ENCODE assay signal across 1 cellular context in genomic region chr9:12774861-12775367, GRCh38.
TF ChIP-seq lines count a peak whose summit lies in the region.

A gene with protein sequence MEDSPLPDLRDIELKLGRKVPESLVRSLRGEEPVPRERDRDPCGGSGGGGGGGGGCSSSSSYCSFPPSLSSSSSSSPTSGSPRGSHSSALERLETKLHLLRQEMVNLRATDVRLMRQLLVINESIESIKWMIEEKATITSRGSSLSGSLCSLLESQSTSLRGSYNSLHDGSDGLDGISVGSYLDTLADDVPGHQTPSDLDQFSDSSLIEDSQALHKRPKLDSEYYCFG (plus strand): TSS chr9:12775020. CDS start chr9:12775716, 696 bp downstream.

TF ChIP-seq in HepG2, 621 proteins besides CTCF, POLR2A, EP300 and RAD21 (continued from another document and continues in another):
- TF ChIP-seq RERE (CRISPR knock-in tag; IDR thresholded peaks at IDR 0.05; ENCODE audit: low read depth) (no peak), USF2 (IDR thresholded peaks at IDR 0.05; ENCODE audit: low read depth, low read length) (no peak), USF2 (CRISPR knock-in tag; IDR thresholded peaks at IDR 0.05; ENCODE audit: borderline replicate concordance) (no peak), ZSCAN31 (CRISPR knock-in tag; IDR thresholded peaks at IDR 0.05; ENCODE audit: low read depth) (no peak), ZFP1 (CRISPR knock-in tag; IDR thresholded peaks at IDR 0.05) (0 out of 2 replicates have a peak, but pooled peaks have one; percentile 20), ZNF713 (CRISPR knock-in tag; IDR thresholded peaks at IDR 0.05) (no peak), CSRNP2 (CRISPR knock-in tag; conservative IDR thresholded peaks at IDR 0.05; ENCODE audit: low read depth) (no peak), ZNF335 (CRISPR knock-in tag; IDR thresholded peaks at IDR 0.05) (no peak), TBP (CRISPR knock-in tag; IDR thresholded peaks at IDR 0.05) (no peak), SIN3B (IDR thresholded peaks at IDR 0.05; ENCODE audit: low read length) (no peak), GTF3A (CRISPR knock-in tag; conservative IDR thresholded peaks at IDR 0.05) (no peak), ZNF772 (CRISPR knock-in tag; IDR thresholded peaks at IDR 0.05) (no peak), KLF9 (CRISPR knock-in tag; IDR thresholded peaks at IDR 0.05; ENCODE audit: low read depth) (no peak), ZNF253 (CRISPR knock-in tag; IDR thresholded peaks at IDR 0.05; ENCODE audit: borderline replicate concordance) (no peak), ZNF10 (CRISPR knock-in tag; IDR thresholded peaks at IDR 0.05; ENCODE audit: borderline replicate concordance, low read depth) (no peak), SRY (CRISPR knock-in tag; IDR thresholded peaks at IDR 0.05) (no peak), ZFP62 (CRISPR knock-in tag; IDR thresholded peaks at IDR 0.05) (no peak), ZNF501 (CRISPR knock-in tag; IDR thresholded peaks at IDR 0.05) (no peak), ZBTB20 (CRISPR knock-in tag; IDR thresholded peaks at IDR 0.05; ENCODE audit: borderline replicate concordance, low read depth) (no peak), ZNF839 (CRISPR knock-in tag; IDR thresholded peaks at IDR 0.05; ENCODE audit: borderline replicate concordance) (no peak), LCORL (IDR thresholded peaks at IDR 0.05) (no peak), LCORL (CRISPR knock-in tag; IDR thresholded peaks at IDR 0.05) (no peak), MTERF4 (CRISPR knock-in tag; IDR thresholded peaks at IDR 0.05) (no peak), ZBTB34 (CRISPR knock-in tag; IDR thresholded peaks at IDR 0.05) (no peak), KMT2A (CRISPR knock-in tag; IDR thresholded peaks at IDR 0.05) (peak; percentile 40; the same call in 1 of the 2 replicates), ZFP41 (CRISPR knock-in tag; IDR thresholded peaks at IDR 0.05; ENCODE audit: borderline replicate concordance) (no peak), ZNF850 (CRISPR knock-in tag; conservative IDR thresholded peaks at IDR 0.05) (no peak), ZNF124 (CRISPR knock-in tag; IDR thresholded peaks at IDR 0.05) (no peak), ZNF510 (CRISPR knock-in tag; IDR thresholded peaks at IDR 0.05; ENCODE audit: low read depth) (no peak), HMG20A (CRISPR knock-in tag; IDR thresholded peaks at IDR 0.05; ENCODE audit: borderline replicate concordance) (0 out of 2 replicates have a peak, but pooled peaks have one; percentile 36), ZNF160 (CRISPR knock-in tag; IDR thresholded peaks at IDR 0.05) (no peak), ZFP36L1 (CRISPR knock-in tag; IDR thresholded peaks at IDR 0.05) (no peak; the same call in 1 of the 2 replicates), SKIL (CRISPR knock-in tag; IDR thresholded peaks at IDR 0.05; ENCODE audit: borderline replicate concordance) (no peak), TRIM24 (CRISPR knock-in tag; IDR thresholded peaks at IDR 0.05) (no peak), ELF4 (CRISPR knock-in tag; IDR thresholded peaks at IDR 0.05; ENCODE audit: borderline replicate concordance) (no peak), NCOR1 (IDR thresholded peaks at IDR 0.05; ENCODE audit: borderline replicate concordance, low read length) (no peak), ZNF225 (CRISPR knock-in tag; IDR thresholded peaks at IDR 0.05) (no peak), ARNT (IDR thresholded peaks at IDR 0.05) (no peak), ZNF543 (CRISPR knock-in tag; IDR thresholded peaks at IDR 0.05) (no peak), POLR2AphosphoS2 (IDR thresholded peaks at IDR 0.05; ENCODE audit: low read depth, low read length) (no peak), ZBTB25 (CRISPR knock-in tag; IDR thresholded peaks at IDR 0.05) (0 out of 2 replicates have a peak, but pooled peaks have one; percentile 30), ZNF30 (CRISPR knock-in tag; IDR thresholded peaks at IDR 0.05) (no peak), SP1 (IDR thresholded peaks at IDR 0.05) (no peak), SP1 (CRISPR knock-in tag; IDR thresholded peaks at IDR 0.05) (no peak)
- TF ChIP-seq, protein P1, sequence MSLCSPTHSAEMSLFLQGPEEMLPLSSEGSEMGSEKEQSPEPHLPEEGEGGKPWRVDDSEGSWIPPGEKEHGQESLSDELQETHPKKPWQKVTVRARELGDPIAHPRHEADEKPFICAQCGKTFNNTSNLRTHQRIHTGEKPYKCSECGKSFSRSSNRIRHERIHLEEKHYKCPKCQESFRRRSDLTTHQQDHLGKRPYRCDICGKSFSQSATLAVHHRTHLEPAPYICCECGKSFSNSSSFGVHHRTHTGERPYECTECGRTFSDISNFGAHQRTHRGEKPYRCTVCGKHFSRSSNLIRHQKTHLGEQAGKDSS (CRISPR knock-in tag; IDR thresholded peaks at IDR 0.05; ENCODE audit: borderline replicate concordance, low read depth): no peak
- TF ChIP-seq, protein P2, sequence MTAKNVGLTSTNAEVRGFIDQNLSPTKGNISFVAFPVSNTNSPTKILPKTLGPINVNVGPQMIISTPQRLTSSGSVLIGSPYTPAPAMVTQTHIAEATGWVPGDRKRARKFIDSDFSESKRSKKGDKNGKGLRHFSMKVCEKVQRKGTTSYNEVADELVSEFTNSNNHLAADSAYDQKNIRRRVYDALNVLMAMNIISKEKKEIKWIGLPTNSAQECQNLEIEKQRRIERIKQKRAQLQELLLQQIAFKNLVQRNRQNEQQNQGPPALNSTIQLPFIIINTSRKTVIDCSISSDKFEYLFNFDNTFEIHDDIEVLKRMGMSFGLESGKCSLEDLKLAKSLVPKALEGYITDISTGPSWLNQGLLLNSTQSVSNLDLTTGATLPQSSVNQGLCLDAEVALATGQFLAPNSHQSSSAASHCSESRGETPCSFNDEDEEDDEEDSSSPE (CRISPR knock-in tag; IDR thresholded peaks at IDR 0.05): no peak
- TF ChIP-seq, protein P3, sequence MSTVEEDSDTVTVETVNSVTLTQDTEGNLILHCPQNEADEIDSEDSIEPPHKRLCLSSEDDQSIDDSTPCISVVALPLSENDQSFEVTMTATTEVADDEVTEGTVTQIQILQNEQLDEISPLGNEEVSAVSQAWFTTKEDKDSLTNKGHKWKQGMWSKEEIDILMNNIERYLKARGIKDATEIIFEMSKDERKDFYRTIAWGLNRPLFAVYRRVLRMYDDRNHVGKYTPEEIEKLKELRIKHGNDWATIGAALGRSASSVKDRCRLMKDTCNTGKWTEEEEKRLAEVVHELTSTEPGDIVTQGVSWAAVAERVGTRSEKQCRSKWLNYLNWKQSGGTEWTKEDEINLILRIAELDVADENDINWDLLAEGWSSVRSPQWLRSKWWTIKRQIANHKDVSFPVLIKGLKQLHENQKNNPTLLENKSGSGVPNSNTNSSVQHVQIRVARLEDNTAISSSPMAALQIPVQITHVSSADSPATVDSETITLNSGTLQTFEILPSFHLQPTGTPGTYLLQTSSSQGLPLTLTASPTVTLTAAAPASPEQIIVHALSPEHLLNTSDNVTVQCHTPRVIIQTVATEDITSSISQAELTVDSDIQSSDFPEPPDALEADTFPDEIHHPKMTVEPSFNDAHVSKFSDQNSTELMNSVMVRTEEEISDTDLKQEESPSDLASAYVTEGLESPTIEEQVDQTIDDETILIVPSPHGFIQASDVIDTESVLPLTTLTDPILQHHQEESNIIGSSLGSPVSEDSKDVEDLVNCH (CRISPR knock-in tag; IDR thresholded peaks at IDR 0.05): no peak
